ENCODE assay signal across 30 cellular contexts in genomic region chr1:60559371-60559770, GRCh38.
"Had no signal": no experiment of that assay in that cellular context is flagged by ENCODE, and none has a peak within 500 bp of the region (broad histone marks: within the 10 kb centered on the region; RNA-seq: fewer than 3 reads in every experiment).

No MANE protein-coding gene starts in this region.

- H3K9me3 ChIP-seq: ascending aorta, breast epithelium, esophagus muscularis mucosa, gastroesophageal sphincter, heart right ventricle had no signal

- H3K27me3 ChIP-seq: ascending aorta, breast epithelium, cardiac muscle cell, dorsolateral prefrontal cortex, esophagus muscularis mucosa, gastroesophageal sphincter had no signal

- H3K4me1 ChIP-seq: breast epithelium had no signal

- H3K4me3 ChIP-seq: ascending aorta, breast epithelium, cardiac muscle cell, coronary artery, dorsolateral prefrontal cortex, esophagus muscularis mucosa, gastroesophageal sphincter, heart right ventricle had no signal

- DNase-seq: activated B cell treated with CpG ODN at 0.5 μM for 24 hours; activated CD4-positive, alpha-beta memory T cell treated with anti-CD3 and anti-CD28 coated beads for 36 hours; activated CD4-positive, alpha-beta T cell treated with anti-CD3 and anti-CD28 coated beads for 36 hours; activated CD4-positive, alpha-beta T cell treated with anti-CD3 and anti-CD28 coated beads, Interleukin-2, amount 10 ng/mL, durations not matched to agents 24 days and 14 days; activated CD4-positive, CD25-positive, alpha-beta regulatory T cell treated with anti-CD3 and anti-CD28 coated beads, Interleukin-2, amount 50 U/mL, for 72 hours; activated CD8-positive, alpha-beta memory T cell treated with anti-CD3 and anti-CD28 coated beads, Interleukin-2, amount 10 ng/mL, durations not matched to agents 7 days and 5 days; activated CD8-positive, alpha-beta memory T cell treated with anti-CD3 and anti-CD28 coated beads, Interleukin-2, amount 50 U/mL, for 4 hours; activated CD8-positive, alpha-beta T cell treated with anti-CD3 and anti-CD28 coated beads, Interleukin-2, amount 10 ng/mL, durations not matched to agents 7 days and 5 days; activated effector memory CD4-positive, alpha-beta T cell treated with anti-CD3 and anti-CD28 coated beads, Interleukin-2, amount 50 U/mL, for 16 hours; activated naive CD4-positive, alpha-beta T cell treated with anti-CD3 and anti-CD28 coated beads for 36 hours; activated naive CD8-positive, alpha-beta T cell treated with anti-CD3 and anti-CD28 coated beads for 36 hours; activated naive CD8-positive, alpha-beta T cell treated with anti-CD3 and anti-CD28 coated beads, Interleukin-2, amount 50 U/mL, for 24 hours; activated T-cell treated with anti-CD3 and anti-CD28 coated beads, Interleukin-2, amount 50 U/mL, for 1 hour; activated T-cell treated with anti-CD3 and anti-CD28 coated beads, Interleukin-2, amount 50 U/mL, for 48 hours; dorsolateral prefrontal cortex; effector memory CD4-positive, alpha-beta T cell; endodermal cell; erythroblast; foreskin melanocyte; heart right ventricle; T-helper 1 cell; T-helper 17 cell; T1000; WERI-Rb-1 had no signal

- H3K27ac ChIP-seq: ascending aorta, breast epithelium, cardiac muscle cell, coronary artery, dorsolateral prefrontal cortex, esophagus muscularis mucosa, gastroesophageal sphincter, heart right ventricle, WERI-Rb-1 had no signal

- H3K36me3 ChIP-seq: ascending aorta, breast epithelium, cardiac muscle cell, esophagus muscularis mucosa, gastroesophageal sphincter, heart right ventricle, WERI-Rb-1 had no signal
